In genomic region chr12:119594772-119595445, GRCh38 we compare ENCODE assay signal across 1 cellular context.
TF ChIP-seq lines count a peak whose summit lies in the region.

No MANE protein-coding gene starts in this region.

TF ChIP-seq in SK-N-SH treated with all-trans-retinoic acid at 6 μM for 48 hours, 23 proteins besides CTCF, POLR2A, EP300 and RAD21 (continued from another document):
- TF ChIP-seq PATZ1 (CRISPR knock-in tag; IDR thresholded peaks at IDR 0.05; ENCODE audit: borderline replicate concordance) (no peak), CSRNP3 (CRISPR knock-in tag; IDR thresholded peaks at IDR 0.05) (no peak)
